ENCODE assay signal across 14 cellular contexts in the genomic region with DNA sequence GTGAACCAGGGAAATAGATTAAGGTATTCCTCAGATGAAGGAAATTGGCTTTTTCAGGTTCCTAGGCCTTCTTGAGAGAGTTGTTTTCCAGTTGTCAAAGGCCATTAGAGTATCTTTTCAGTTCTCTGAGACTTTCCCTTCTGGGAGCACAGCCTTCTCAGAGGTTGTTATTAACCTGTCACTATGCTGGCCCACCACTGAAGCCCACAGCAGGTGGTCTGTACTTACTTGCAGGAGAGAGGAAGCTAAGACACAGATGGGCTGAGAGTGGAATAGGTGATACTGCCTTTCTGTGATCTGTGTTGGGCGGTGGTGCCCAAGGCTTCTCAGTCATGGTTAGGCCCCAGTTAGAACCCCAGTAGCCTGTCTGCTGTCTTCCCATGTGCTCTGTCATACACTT. TPM values are rescaled to one million over a fixed set of nuclear protein-coding genes. Genes with fewer than 3 reads are reported as not detected.
A peak's percentile ranks its signal among the peaks of the same experiment; 100 is the strongest.
DNase-seq lines count a peak whose midpoint lies in the region; ATAC-seq lines count a peak whose summit lies in the region.
"Had no signal": no experiment of that assay in that cellular context is flagged by ENCODE, and none has a peak within 500 bp of the region (broad histone marks: within the 10 kb centered on the region; RNA-seq: fewer than 3 reads in every experiment).

No MANE protein-coding gene starts in this region.

- intact Hi-C loops in activated T-helper 2 cell treated with anti-CD3 and anti-CD28 coated beads, Interferon-gamma antibody, Interleukin-2, Interleukin-4, amounts not matched to agents 10 μg/mL and 5 μg/mL and 100 μg/mL, durations not matched to agents 14 hours and 24 hours and 36 hours (cut with micrococcal nuclease), result no loop called here

- no peaks in the 10 kb centered on the region for H3K9me3 Mint-ChIP-seq in activated T-helper 2 cell treated with anti-CD3 and anti-CD28 coated beads, Interferon-gamma antibody, Interleukin-2, Interleukin-4, amounts not matched to agents 10 μg/mL and 5 μg/mL and 100 μg/mL, durations not matched to agents 14 hours and 24 hours and 36 hours
- no peaks in the 10 kb centered on the region for H3K9me3 Mint-ChIP-seq in stimulated activated naive B cell treated with anti-CD40 and anti-IgM and Interleukin-4, amounts not matched to agents 10 μg/mL and 1 μg/mL and 100 μg/mL, for 72 hours
- H3K9me3 Mint-ChIP-seq: CD8-positive, alpha-beta T cell had no signal

- no peaks in the 10 kb centered on the region for H3K27me3 Mint-ChIP-seq in activated T-helper 2 cell treated with anti-CD3 and anti-CD28 coated beads, Interferon-gamma antibody, Interleukin-2, Interleukin-4, amounts not matched to agents 10 μg/mL and 5 μg/mL and 100 μg/mL, durations not matched to agents 14 hours and 24 hours and 36 hours (ENCODE audit: low read depth)
- no peaks in the 10 kb centered on the region for H3K27me3 Mint-ChIP-seq in stimulated activated naive B cell treated with anti-CD40 and anti-IgM and Interleukin-4, amounts not matched to agents 10 μg/mL and 1 μg/mL and 100 μg/mL, for 72 hours
- H3K27me3 Mint-ChIP-seq: B cell had no signal

- ATAC-seq in stimulated activated naive CD8-positive, alpha-beta T cell treated with anti-CD3 and anti-CD28 coated beads, Interleukin-15, Interleukin-2, amounts not matched to agents 100 U/mL and 50 U/mL, for 24 hours, result peak; percentile 11
- ATAC-seq in stimulated activated naive B cell treated with anti-CD40 and anti-IgM and Interleukin-4, amounts not matched to agents 10 μg/mL and 1 μg/mL and 100 μg/mL, for 72 hours (replicated peaks), result no peak
- ATAC-seq in GM21367 (IDR thresholded peaks at IDR 0.05; ENCODE audit: unreplicated experiment), result no peak
- ATAC-seq: CD8-positive, alpha-beta T cell; HepG2 had no signal

- peaks cover 7% of the 10 kb centered on the region for H3K36me3 Mint-ChIP-seq in activated T-helper 2 cell treated with anti-CD3 and anti-CD28 coated beads, Interferon-gamma antibody, Interleukin-2, Interleukin-4, amounts not matched to agents 10 μg/mL and 5 μg/mL and 100 μg/mL, durations not matched to agents 14 hours and 24 hours and 36 hours (ENCODE audit: low read depth)
- H3K36me3 Mint-ChIP-seq in stimulated activated naive B cell treated with anti-CD40 and anti-IgM and Interleukin-4, amounts not matched to agents 10 μg/mL and 1 μg/mL and 100 μg/mL, for 72 hours, result peaks cover 31 to 48% of the 10 kb centered on the region in 2 donors

- H3K27ac Mint-ChIP-seq in activated T-helper 2 cell treated with anti-CD3 and anti-CD28 coated beads, Interferon-gamma antibody, Interleukin-2, Interleukin-4, amounts not matched to agents 10 μg/mL and 5 μg/mL and 100 μg/mL, durations not matched to agents 14 hours and 24 hours and 36 hours, result peak overlapping the region; percentile 11
- H3K27ac Mint-ChIP-seq in stimulated activated naive B cell treated with anti-CD40 and anti-IgM and Interleukin-4, amounts not matched to agents 10 μg/mL and 1 μg/mL and 100 μg/mL, for 72 hours, result no peak overlapping the region
- H3K27ac Mint-ChIP-seq: B cell had no signal

- peaks cover 4% of the 10 kb centered on the region for H3K4me1 Mint-ChIP-seq in activated T-helper 2 cell treated with anti-CD3 and anti-CD28 coated beads, Interferon-gamma antibody, Interleukin-2, Interleukin-4, amounts not matched to agents 10 μg/mL and 5 μg/mL and 100 μg/mL, durations not matched to agents 14 hours and 24 hours and 36 hours (ENCODE audit: low read depth)
- no peaks in the 10 kb centered on the region for H3K4me1 Mint-ChIP-seq in stimulated activated naive B cell treated with anti-CD40 and anti-IgM and Interleukin-4, amounts not matched to agents 10 μg/mL and 1 μg/mL and 100 μg/mL, for 72 hours
- H3K4me1 Mint-ChIP-seq: B cell had no signal

- no peak overlapping the region for H3K4me3 Mint-ChIP-seq in activated T-helper 2 cell treated with anti-CD3 and anti-CD28 coated beads, Interferon-gamma antibody, Interleukin-2, Interleukin-4, amounts not matched to agents 10 μg/mL and 5 μg/mL and 100 μg/mL, durations not matched to agents 14 hours and 24 hours and 36 hours (ENCODE audit: low read depth)
- no peak overlapping the region for H3K4me3 Mint-ChIP-seq in stimulated activated naive B cell treated with anti-CD40 and anti-IgM and Interleukin-4, amounts not matched to agents 10 μg/mL and 1 μg/mL and 100 μg/mL, for 72 hours
- H3K4me3 Mint-ChIP-seq: B cell; CD8-positive, alpha-beta T cell had no signal

- DNase-seq in NCI-H2227 (lab: John Stamatoyannopoulos, UW; ENCODE audit: unreplicated experiment) (peak; percentile 51), NCI-H2227 treated with DMSO at 0.1 percent for 48 hours (lab: John Stamatoyannopoulos, UW) (no peak)
- no peak for DNase-seq in activated T-helper 2 cell treated with anti-CD3 and anti-CD28 coated beads, Interferon-gamma antibody, Interleukin-2, Interleukin-4, amounts not matched to agents 10 μg/mL and 5 μg/mL and 100 μg/mL, durations not matched to agents 14 hours and 24 hours and 36 hours (ENCODE audit: low spot score)
- no peak for DNase-seq in stimulated activated naive CD8-positive, alpha-beta T cell treated with anti-CD3 and anti-CD28 coated beads, Interleukin-15, Interleukin-2, amounts not matched to agents 100 U/mL and 50 U/mL, for 24 hours
- DNase-seq in activated CD4-positive, CD25-positive, alpha-beta regulatory T cell treated with anti-CD3 and anti-CD28 coated beads, Interleukin-2, amount 50 U/mL, for 72 hours, result no peak
- no peak for DNase-seq in stimulated activated naive B cell treated with anti-CD40 and anti-IgM and Interleukin-4, amounts not matched to agents 10 μg/mL and 1 μg/mL and 100 μg/mL, for 72 hours
- DNase-seq: 8988T; Calu3; CD8-positive, alpha-beta T cell; DMS79 treated with DMSO at 0.1 percent for 48 hours; GF-D8 had no signal

RNA-seq across cellular contexts. Expression of a gene that starts 22.8 kb away (rescaled TPM):
- total RNA-seq in activated T-helper 2 cell treated with anti-CD3 and anti-CD28 coated beads, Interferon-gamma antibody, Interleukin-2, Interleukin-4, amounts not matched to agents 10 μg/mL and 5 μg/mL and 100 μg/mL, durations not matched to agents 14 hours and 24 hours and 36 hours, result 0.11 TPM in 1 of 2 replicates, not detected in the other

RNA-seq across cellular contexts. Expression of a gene that starts 45.8 kb away (rescaled TPM):
- 6.6 and 8.1 TPM in 2 replicates for total RNA-seq in activated T-helper 2 cell treated with anti-CD3 and anti-CD28 coated beads, Interferon-gamma antibody, Interleukin-2, Interleukin-4, amounts not matched to agents 10 μg/mL and 5 μg/mL and 100 μg/mL, durations not matched to agents 14 hours and 24 hours and 36 hours
